Comparison of ENCODE assay signal across 11 cellular contexts in genomic region chr6:168711049-168711640, GRCh38.
DNase-seq lines count a peak whose midpoint lies in the region; ATAC-seq and TF ChIP-seq lines count a peak whose summit lies in the region.
"Had no signal": no experiment of that assay in that cellular context is flagged by ENCODE, and none has a peak within 500 bp of the region (broad histone marks: within the 10 kb centered on the region; RNA-seq: fewer than 3 reads in every experiment).

No MANE protein-coding gene starts in this region.

- no peaks in the 10 kb centered on the region; the same call in 1 of the 2 replicates for H3K36me3 Mint-ChIP-seq in HFFc6 (ENCODE audit: low read depth)
- H3K36me3 Mint-ChIP-seq: CD8-positive, alpha-beta memory T cell had no signal

- H3K4me3 ChIP-seq in BE2C (ENCODE audit: low read depth, low read length): no peak overlapping the region
- no peak overlapping the region for H3K4me3 ChIP-seq in astrocyte of the spinal cord (ENCODE audit: low read depth, low read length)
- H3K4me3 ChIP-seq in left lung: no peak overlapping the region
- H3K4me3 ChIP-seq in vagina: no peak overlapping the region

- no peak for TF ChIP-seq POLR2A in vagina (IDR thresholded peaks at IDR 0.05)

- H3K27ac Mint-ChIP-seq in HFFc6: no peak overlapping the region
- H3K27ac Mint-ChIP-seq: activated CD4-positive, alpha-beta memory T cell treated with anti-CD3 and anti-CD28 coated beads, Interleukin-2, amount 10 ng/mL, durations not matched to agents 7 days and 5 days; CD8-positive, alpha-beta memory T cell had no signal

- intact Hi-C loops in left lung (cut with DNase I): no loop called here
- intact Hi-C loops in vagina (cut with DNase I): no loop called here

- no peak overlapping the region for H3K4me3 Mint-ChIP-seq in HFFc6
- H3K4me3 Mint-ChIP-seq: activated CD4-positive, alpha-beta memory T cell treated with anti-CD3 and anti-CD28 coated beads, Interleukin-2, amount 10 ng/mL, durations not matched to agents 7 days and 5 days; CD8-positive, alpha-beta memory T cell had no signal

- TF ChIP-seq CTCF in BE2C (IDR thresholded peaks at IDR 0.05; ENCODE audit: low read depth, low read length): peak; percentile 21
- peak; percentile 69 for TF ChIP-seq CTCF in HFFc6 (IDR thresholded peaks at IDR 0.05)
- TF ChIP-seq CTCF in astrocyte of the spinal cord (IDR thresholded peaks at IDR 0.05; ENCODE audit: low read depth, low read length): peak; percentile 39
- TF ChIP-seq CTCF in left lung (IDR thresholded peaks at IDR 0.05): peak; percentile 19 to 42
- no peak for TF ChIP-seq CTCF in vagina (IDR thresholded peaks at IDR 0.05)

- H3K9me3 Mint-ChIP-seq in HFFc6: peaks cover 44% of the 10 kb centered on the region
- H3K9me3 Mint-ChIP-seq: activated CD4-positive, alpha-beta memory T cell treated with anti-CD3 and anti-CD28 coated beads, Interleukin-2, amount 10 ng/mL, durations not matched to agents 7 days and 5 days had no signal

- H3K9me3 ChIP-seq in BE2C: no peaks in the 10 kb centered on the region; the same call in 1 of the 2 replicates
- H3K9me3 ChIP-seq in left lung: no peaks in the 10 kb centered on the region
- H3K9me3 ChIP-seq in vagina: no peaks in the 10 kb centered on the region

- no peaks in the 10 kb centered on the region for H3K4me1 Mint-ChIP-seq in HFFc6 (ENCODE audit: low read depth)
- H3K4me1 Mint-ChIP-seq: activated CD4-positive, alpha-beta memory T cell treated with anti-CD3 and anti-CD28 coated beads, Interleukin-2, amount 10 ng/mL, durations not matched to agents 7 days and 5 days; CD8-positive, alpha-beta memory T cell had no signal

- H3K27me3 Mint-ChIP-seq in HFFc6 (ENCODE audit: insufficient read depth): no peaks in the 10 kb centered on the region
- H3K27me3 Mint-ChIP-seq: activated CD4-positive, alpha-beta memory T cell treated with anti-CD3 and anti-CD28 coated beads, Interleukin-2, amount 10 ng/mL, durations not matched to agents 7 days and 5 days had no signal

- ATAC-seq in left lung: no peak

- H3K27me3 ChIP-seq in BE2C (no peaks in the 10 kb centered on the region), left lung (peaks cover 0 to 40% of the 10 kb centered on the region in 2 donors), vagina (no peaks in the 10 kb centered on the region)

- H3K4me1 ChIP-seq in BE2C: no peaks in the 10 kb centered on the region
- no peaks in the 10 kb centered on the region for H3K4me1 ChIP-seq in left lung
- no peaks in the 10 kb centered on the region for H3K4me1 ChIP-seq in vagina

- H3K36me3 ChIP-seq in BE2C (no peaks in the 10 kb centered on the region), left lung (no peaks in the 10 kb centered on the region), vagina (no peaks in the 10 kb centered on the region)

- DNase-seq in BE2C (no peak), HFFc6 (no peak), astrocyte of the spinal cord (ENCODE audit: low read depth, low spot score) (no peak), left lung (no peak), kidney glomerular epithelial cell (lab: John Stamatoyannopoulos, UW) (no peak), vagina (ENCODE audit: extremely low spot score in 2 of 2) (no peak), NCI-H1105 treated with DMSO at 0.1 percent for 48 hours (lab: John Stamatoyannopoulos, UW) (no peak), medulla oblongata (ENCODE audit: extremely low spot score) (no peak)
- DNase-seq: activated CD4-positive, alpha-beta memory T cell treated with anti-CD3 and anti-CD28 coated beads, Interleukin-2, amount 10 ng/mL, durations not matched to agents 7 days and 5 days; CD8-positive, alpha-beta memory T cell; NCI-H1694 had no signal

- in situ Hi-C loops in astrocyte of the spinal cord (cut with HindIII; ENCODE audit: low sequenced_read_pairs): no loop called here

- H3K27ac ChIP-seq in left lung (no peak overlapping the region), vagina (no peak overlapping the region)

Comparison
In these comparisons a context has a peak if more than half of its experiments do, and no peak if none do; other contexts are left out.
1. CTCF ChIP-seq: peak in BE2C (single experiment), HFFc6 (single experiment), astrocyte of the spinal cord (single experiment) and left lung (2 of 2); none in vagina (0 of 3).